Comparison of ENCODE assay signal across 8 cellular contexts in genomic region chr19:44890366-44891015, GRCh38. TPM values are rescaled to one million over a fixed set of nuclear protein-coding genes. Genes with fewer than 3 reads are reported as not detected.
DNase-seq lines count a peak whose midpoint lies in the region; ATAC-seq, FAIRE-seq and TF ChIP-seq lines count a peak whose summit lies in the region.

No MANE protein-coding gene starts in this region.

- TF ChIP-seq CTCF in A549 (IDR thresholded peaks at IDR 0.05) (no peak), brain microvascular endothelial cell (IDR thresholded peaks at IDR 0.05; ENCODE audit: low read depth, low read length, missing control alignments) (no peak)

- peak overlapping the region; percentile 81 to 82 for H3K27ac ChIP-seq in A549
- H3K27ac ChIP-seq in SJCRH30: peak overlapping the region; percentile 69
- H3K27ac ChIP-seq in brain microvascular endothelial cell: peak overlapping the region; percentile 72
- H3K27ac ChIP-seq in rectal smooth muscle tissue (ENCODE audit: low read depth, low read length): peak overlapping the region; percentile 97

- in situ Hi-C loops in brain microvascular endothelial cell (cut with HindIII; ENCODE audit: low pct_ligation_motif_present, low sequenced_read_pairs): loop anchor here (10.0 kb wide), 1 partner anchor 64 kb away; the partner anchor contains the start of gene CLPTM1

- peak overlapping the region; percentile 97 for H3K4me2 ChIP-seq in A549

- H3K4me3 ChIP-seq in A549 (peak overlapping the region; percentile 46), SJCRH30 (peak overlapping the region; percentile 52), brain microvascular endothelial cell (ENCODE audit: low read depth, low read length) (peak overlapping the region; percentile 58), rectal smooth muscle tissue (ENCODE audit: low read length) (peak overlapping the region; percentile 72)

- no peak overlapping the region for H3K9ac ChIP-seq in rectal smooth muscle tissue (ENCODE audit: low read length)

- ATAC-seq in A549 (peak; percentile 91 to 92), HG02678 (IDR thresholded peaks at IDR 0.05; ENCODE audit: unreplicated experiment) (peak; percentile 77)

- H3K4me1 ChIP-seq in A549 (peaks cover 23% of the 10 kb centered on the region), SJCRH30 (no peaks in the 10 kb centered on the region), rectal smooth muscle tissue (ENCODE audit: control insufficient read depth, insufficient read depth, low read length) (peaks cover 13% of the 10 kb centered on the region)

- no peak for TF ChIP-seq EP300 in A549 (IDR thresholded peaks at IDR 0.05)

- WGBS in A549 (ENCODE audit: missing lambda C conversion rate): 1% methylated on average over 37 of the region's 40 CpGs

- H3K27me3 ChIP-seq in SJCRH30: no peaks in the 10 kb centered on the region
- no peaks in the 10 kb centered on the region for H3K27me3 ChIP-seq in brain microvascular endothelial cell (replicated peaks)
- no peaks in the 10 kb centered on the region for H3K27me3 ChIP-seq in rectal smooth muscle tissue (ENCODE audit: control insufficient read depth, insufficient read depth, low read length)

- no peak for TF ChIP-seq RAD21 in A549 (conservative IDR thresholded peaks at IDR 0.05 in 1 of 2, IDR thresholded peaks at IDR 0.05 in 1 of 2)

- H3K9me3 ChIP-seq in A549 (no peaks in the 10 kb centered on the region), SJCRH30 (replicated peaks) (no peaks in the 10 kb centered on the region)

- CTCF ChIA-PET in A549 (lab: Yijun Ruan, JAX): interaction anchor here (0.6 to 1.8 kb wide), 10 partner anchors 9 to 201 kb away, joined by 3 to 7 read pairs (median 3); no protein-coding TSS in a partner anchor

- POLR2A ChIA-PET in A549 (lab: Yijun Ruan, JAX): interaction anchor here (0.6 to 1.7 kb wide), 17 partner anchors 9 to 1222 kb away, joined by 3 to 8 read pairs (median 3); partner anchors contain the start of genes APOC1, APOE, CLASRP and CLPTM1

- H3K36me3 ChIP-seq in SJCRH30 (peaks cover 26% of the 10 kb centered on the region), brain microvascular endothelial cell (replicated peaks) (peaks cover 49% of the 10 kb centered on the region), rectal smooth muscle tissue (ENCODE audit: control insufficient read depth, insufficient read depth, low read length) (peaks cover 26% of the 10 kb centered on the region)

- FAIRE-seq in A549 (lab: Jason Lieb, UNC) (peak; percentile 100), GM12892 (lab: Jason Lieb, UNC) (peak; percentile 100)

- peak; percentile 73 for TF ChIP-seq POLR2A in A549 (IDR thresholded peaks at IDR 0.05; ENCODE audit: low read length)
- TF ChIP-seq POLR2A in GM12892 (IDR thresholded peaks at IDR 0.05; ENCODE audit: low read depth, low read length): peak; percentile 77

- DNase-seq in A549 (ENCODE audit: low read depth in 1 of 2, low spot score in 1 of 2) (peak; percentile 100), GM12892 (ENCODE audit: insufficient read length) (peak; percentile 97), NCI-H1048 (lab: John Stamatoyannopoulos, UW) (peak; percentile 100), SJCRH30 (peak; percentile 100), brain microvascular endothelial cell (peak; percentile 99), hypothalamus (lab: John Stamatoyannopoulos, UW) (peak; percentile 92 to 100 (median 100))

TF ChIP-seq in A549, 52 proteins besides CTCF, POLR2A, EP300 and RAD21 (continues in another document):
- no peak for TF ChIP-seq HES2 (IDR thresholded peaks at IDR 0.05)
- TF ChIP-seq CEBPB (IDR thresholded peaks at IDR 0.05): no peak
- peak; percentile 4 for TF ChIP-seq CHD2 (IDR thresholded peaks at IDR 0.05; ENCODE audit: low read length, partially characterized antibody)
- 0 out of 2 replicates have a peak, but pooled peaks have one; percentile 46 for TF ChIP-seq E2F6 (IDR thresholded peaks at IDR 0.05; ENCODE audit: borderline replicate concordance, low read depth)
- peak; percentile 64; the same call in 1 of the 2 replicates for TF ChIP-seq MAZ (IDR thresholded peaks at IDR 0.05; ENCODE audit: borderline replicate concordance, low read depth, low read length)
- no peak for TF ChIP-seq NPAS2 (CRISPR knock-in tag; IDR thresholded peaks at IDR 0.05; ENCODE audit: borderline replicate concordance)
- TF ChIP-seq KDM5A (IDR thresholded peaks at IDR 0.05): no peak
- TF ChIP-seq POLR2AphosphoS2 (conservative IDR thresholded peaks at IDR 0.05; ENCODE audit: low read length): peak; percentile 90; the same call in 1 of the 2 replicates
- TF ChIP-seq, protein P1, sequence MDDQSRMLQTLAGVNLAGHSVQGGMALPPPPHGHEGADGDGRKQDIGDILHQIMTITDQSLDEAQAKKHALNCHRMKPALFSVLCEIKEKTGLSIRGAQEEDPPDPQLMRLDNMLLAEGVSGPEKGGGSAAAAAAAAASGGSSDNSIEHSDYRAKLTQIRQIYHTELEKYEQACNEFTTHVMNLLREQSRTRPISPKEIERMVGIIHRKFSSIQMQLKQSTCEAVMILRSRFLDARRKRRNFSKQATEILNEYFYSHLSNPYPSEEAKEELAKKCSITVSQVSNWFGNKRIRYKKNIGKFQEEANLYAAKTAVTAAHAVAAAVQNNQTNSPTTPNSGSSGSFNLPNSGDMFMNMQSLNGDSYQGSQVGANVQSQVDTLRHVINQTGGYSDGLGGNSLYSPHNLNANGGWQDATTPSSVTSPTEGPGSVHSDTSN (IDR thresholded peaks at IDR 0.05): peak; percentile 83; the same call in 1 of the 2 replicates
- TF ChIP-seq RFX5 (IDR thresholded peaks at IDR 0.05): peak; percentile 86
- peak; percentile 78; the same call in 1 of the 2 replicates for TF ChIP-seq ESRRA (IDR thresholded peaks at IDR 0.05; ENCODE audit: borderline replicate concordance, low read length)
- no peak for TF ChIP-seq ZSCAN20 (CRISPR knock-in tag; IDR thresholded peaks at IDR 0.05)
- peak; percentile 82 for TF ChIP-seq MYC (IDR thresholded peaks at IDR 0.05; ENCODE audit: borderline replicate concordance, low read length)

RNA-seq across cellular contexts. Expression of gene TOMM40, which starts 0.6 kb away (rescaled TPM):
- polyA plus RNA-seq in A549 (2011; rRNA removed): 83.6 and 92.7 TPM in 2 replicates
- polyA plus RNA-seq in A549 (2012; cell fraction: cytosol; rRNA removed): 324 and 402 TPM in 2 replicates
- 294 and 420 TPM in 2 replicates for polyA plus RNA-seq in A549 (2012; cell fraction: nucleus; rRNA removed)
- 172 to 201 TPM (median 180 TPM) in 3 replicates for polyA plus RNA-seq in A549 (2017; fragmentation: RNase III; extraction: RNeasy Plus Mini Kit Qiagen cat#74134 plus additional on column Dnase treatment)
- polyA minus RNA-seq in A549 (2011; rRNA and poly(A)+ RNA removed): 120 and 129 TPM in 2 replicates
- 56.1 TPM for polyA plus RNA-seq in GM12892 (2012; ENCODE audit: missing spikeins)
- total RNA-seq in SJCRH30 (2014; rRNA removed; shearing (Covaris generic)): 104 and 110 TPM in 2 replicates

RNA-seq across cellular contexts. Expression of gene APOE, which starts 15.1 kb away (rescaled TPM):
- 9.4 and 12.5 TPM in 2 replicates for polyA plus RNA-seq in A549 (2011; rRNA removed)
- polyA plus RNA-seq in A549 (2012; cell fraction: cytosol; rRNA removed): 14.3 and 17.4 TPM in 2 replicates
- polyA plus RNA-seq in A549 (2012; cell fraction: nucleus; rRNA removed): 32.0 and 33.0 TPM in 2 replicates
- 16.2 to 31.9 TPM (median 20.2 TPM) in 3 replicates for polyA plus RNA-seq in A549 (2017; fragmentation: RNase III; extraction: RNeasy Plus Mini Kit Qiagen cat#74134 plus additional on column Dnase treatment)
- polyA minus RNA-seq in A549 (2011; rRNA and poly(A)+ RNA removed): 1.7 and 4.0 TPM in 2 replicates
- 0.55 TPM for polyA plus RNA-seq in GM12892 (2012; ENCODE audit: missing spikeins)
- total RNA-seq in SJCRH30 (2014; rRNA removed; shearing (Covaris generic)): 4.5 and 6.5 TPM in 2 replicates

RNA-seq across cellular contexts. Expression of gene APOC1, which starts 23.9 kb away (rescaled TPM):
- polyA plus RNA-seq in A549 (2011; rRNA removed) (82.1 and 88.7 TPM in 2 replicates), A549 (2017; fragmentation: RNase III; extraction: RNeasy Plus Mini Kit Qiagen cat#74134 plus additional on column Dnase treatment) (172 to 198 TPM (median 196 TPM) in 3 replicates)
- polyA plus RNA-seq in A549 (2012; cell fraction: cytosol; rRNA removed): 145 and 171 TPM in 2 replicates
- 40.5 and 46.5 TPM in 2 replicates for polyA plus RNA-seq in A549 (2012; cell fraction: nucleus; rRNA removed)
- 21.8 and 24.4 TPM in 2 replicates for polyA minus RNA-seq in A549 (2011; rRNA and poly(A)+ RNA removed)
- polyA plus RNA-seq in GM12892 (2012; ENCODE audit: missing spikeins): 4.4 TPM
- 18.3 and 22.9 TPM in 2 replicates for total RNA-seq in SJCRH30 (2014; rRNA removed; shearing (Covaris generic))

RNA-seq across cellular contexts. Expression of gene NECTIN2, which starts 44.4 kb away (rescaled TPM):
- polyA plus RNA-seq in A549 (2011; rRNA removed): 69.4 and 84.8 TPM in 2 replicates
- polyA plus RNA-seq in A549 (2012; cell fraction: cytosol; rRNA removed): 86.0 and 115 TPM in 2 replicates
- 151 and 174 TPM in 2 replicates for polyA plus RNA-seq in A549 (2012; cell fraction: nucleus; rRNA removed)
- 77.7 to 92.4 TPM (median 89.6 TPM) in 3 replicates for polyA plus RNA-seq in A549 (2017; fragmentation: RNase III; extraction: RNeasy Plus Mini Kit Qiagen cat#74134 plus additional on column Dnase treatment)
- 91.4 and 99.5 TPM in 2 replicates for polyA minus RNA-seq in A549 (2011; rRNA and poly(A)+ RNA removed)
- polyA plus RNA-seq in GM12892 (2012; ENCODE audit: missing spikeins): not detected
- 46.0 and 50.2 TPM in 2 replicates for total RNA-seq in SJCRH30 (2014; rRNA removed; shearing (Covaris generic))

RNA-seq across cellular contexts. Expression of gene APOC4, which starts 51.5 kb away (rescaled TPM):
- polyA plus RNA-seq in A549 (2011; rRNA removed) (not detected in 2 replicates), A549 (2017; fragmentation: RNase III; extraction: RNeasy Plus Mini Kit Qiagen cat#74134 plus additional on column Dnase treatment) (not detected in 3 replicates)
- polyA plus RNA-seq in A549 (2012; cell fraction: cytosol; rRNA removed): not detected in 2 replicates
- polyA plus RNA-seq in A549 (2012; cell fraction: nucleus; rRNA removed): not detected in 2 replicates
- polyA minus RNA-seq in A549 (2011; rRNA and poly(A)+ RNA removed): not detected in 2 replicates
- polyA plus RNA-seq in GM12892 (2012; ENCODE audit: missing spikeins): not detected
- total RNA-seq in SJCRH30 (2014; rRNA removed; shearing (Covaris generic)): 0.20 TPM in 1 of 2 replicates, not detected in the other

Comparison
In these comparisons a context has a peak if more than half of its experiments do, and no peak if none do; other contexts are left out.
1. Peak in every context shown above with its lines: DNase-seq, ATAC-seq, H3K4me3 ChIP-seq and H3K27ac ChIP-seq.